Comparison of ENCODE assay signal across 14 cellular contexts in genomic region chr7:67738-68395, GRCh38.
DNase-seq lines count a peak whose midpoint lies in the region; ATAC-seq, FAIRE-seq and TF ChIP-seq lines count a peak whose summit lies in the region.
"Had no signal": no experiment of that assay in that cellular context is flagged by ENCODE, and none has a peak within 500 bp of the region (broad histone marks: within the 10 kb centered on the region; RNA-seq: fewer than 3 reads in every experiment).

No MANE protein-coding gene starts in this region.

- H3K56ac ChIP-seq in H1 (replicated peaks; ENCODE audit: insufficient read length, low read depth, low read length): no peak overlapping the region
- H3K56ac ChIP-seq in mesendoderm (ENCODE audit: low read length): no peak overlapping the region

- H3K79me1 ChIP-seq in H1 (ENCODE audit: low read depth, low read length) (no peaks in the 10 kb centered on the region), mesendoderm (ENCODE audit: low read length) (no peaks in the 10 kb centered on the region)

- peaks cover 32% of the 10 kb centered on the region for H3K27me3 Mint-ChIP-seq in Calu3 (ENCODE audit: unreplicated experiment)
- H3K27me3 Mint-ChIP-seq: activated B cell treated with CpG ODN at 0.5 μM for 24 hours; stimulated activated naive CD8-positive, alpha-beta T cell treated with anti-CD3 and anti-CD28 coated beads, Interleukin-15, Interleukin-2, amounts not matched to agents 100 ng/mL and 50 ng/mL, for 24 hours had no signal

- POLR2A ChIA-PET in H1 (lab: Charles Lee; ENCODE audit: partially characterized antibody): interaction anchor here (1.2 to 1.7 kb wide), 2 partner anchors 9 to 21 kb away, joined by 3 to 6 read pairs; no protein-coding TSS in a partner anchor

- H2BK20ac ChIP-seq in H1 (ENCODE audit: low read length): no peak overlapping the region

- no peak overlapping the region for H4K91ac ChIP-seq in H1 (replicated peaks; ENCODE audit: insufficient read length, low read length)

- no peaks in the 10 kb centered on the region for H3K27me3 ChIP-seq in H1 (replicated peaks in 1 of 4; ENCODE audit: control insufficient read depth in 3 of 4, extremely low read depth in 1 of 4, insufficient read depth in 3 of 4, low read length in 3 of 4)
- no peaks in the 10 kb centered on the region for H3K27me3 ChIP-seq in mesendoderm (ENCODE audit: insufficient read depth, low read length, poor library complexity)
- H3K27me3 ChIP-seq: dorsolateral prefrontal cortex had no signal

- FAIRE-seq in H1 (lab: Jason Lieb, UNC): no peak

- no peak overlapping the region for H3K9ac ChIP-seq in H1 (replicated peaks in 1 of 4; ENCODE audit: extremely low read depth in 1 of 4, low read depth in 3 of 4, low read length in 3 of 4)
- no peak overlapping the region for H3K9ac ChIP-seq in mesendoderm (ENCODE audit: low read length)

- H3K79me2 ChIP-seq in H1 (ENCODE audit: control insufficient read depth in 1 of 2, insufficient read depth in 2 of 2, low read length in 2 of 2): no peaks in the 10 kb centered on the region
- no peaks in the 10 kb centered on the region for H3K79me2 ChIP-seq in mesendoderm (ENCODE audit: control insufficient read depth, insufficient read depth, low read length)

- H2BK120ac ChIP-seq in H1 (replicated peaks; ENCODE audit: low read depth, low read length): no peak overlapping the region
- H2BK120ac ChIP-seq in mesendoderm (ENCODE audit: low read depth, low read length): no peak overlapping the region

- TF ChIP-seq RAD21 in H1 (IDR thresholded peaks at IDR 0.05 in 1 of 2, conservative IDR thresholded peaks at IDR 0.05 in 1 of 2; ENCODE audit: low read depth in 2 of 2, low read length in 2 of 2): peak; percentile 41 to 50

- no peak overlapping the region for H2AFZ ChIP-seq in H1 (ENCODE audit: low read length)

- no peak overlapping the region for H3K4me3 Mint-ChIP-seq in Calu3 (ENCODE audit: low read depth, unreplicated experiment)
- H3K4me3 Mint-ChIP-seq: activated B cell treated with CpG ODN at 0.5 μM for 24 hours; stimulated activated naive CD8-positive, alpha-beta T cell treated with anti-CD3 and anti-CD28 coated beads, Interleukin-15, Interleukin-2, amounts not matched to agents 100 ng/mL and 50 ng/mL, for 24 hours had no signal

- H2AK5ac ChIP-seq in H1 (ENCODE audit: low read depth, low read length) (no peak overlapping the region), mesendoderm (ENCODE audit: low read length) (no peak overlapping the region)

- H3K9me3 ChIP-seq in H1 (ENCODE audit: insufficient read depth in 2 of 2, low read depth in 1 of 2, low read length in 1 of 2): no peaks in the 10 kb centered on the region; a peak in 1 of 4 replicates

- H3K36me3 Mint-ChIP-seq in Calu3 (ENCODE audit: insufficient read depth, unreplicated experiment): no peaks in the 10 kb centered on the region

- no peaks in the 10 kb centered on the region for H4K20me1 ChIP-seq in H1 (replicated peaks in 1 of 2; ENCODE audit: control insufficient read depth in 1 of 2, insufficient read depth in 2 of 2, low read length in 2 of 2)

- CTCF ChIA-PET in Calu3 (lab: Charles Lee) (no interaction called here), H1 (lab: Charles Lee; ENCODE audit: partially characterized antibody) (interaction anchor here (0.9 to 3.2 kb wide), 14 partner anchors 8 to 140 kb away, joined by 3 to 17 read pairs (median 4); no protein-coding TSS in a partner anchor)

- H3K4me1 Mint-ChIP-seq in Calu3 (ENCODE audit: low read depth, unreplicated experiment): no peaks in the 10 kb centered on the region

- peak; percentile 16 for TF ChIP-seq CTCF in Calu3 (IDR thresholded peaks at IDR 0.05; ENCODE audit: unreplicated experiment)
- TF ChIP-seq CTCF in H1 (IDR thresholded peaks at IDR 0.05; ENCODE audit: control extremely low read depth in 1 of 3, insufficient read depth in 1 of 3, low read depth in 1 of 3, low read length in 3 of 3): peak in 2 of 3 experiments; percentile 39 to 40; a peak in 3 of 4 replicates

- H3K4me3 ChIP-seq in H1 (ENCODE audit: extremely low read depth in 1 of 4, insufficient read depth in 2 of 4, low read depth in 3 of 4, low read length in 4 of 4) (no peak overlapping the region), mesendoderm (ENCODE audit: low read length) (no peak overlapping the region)
- H3K4me3 ChIP-seq: dorsolateral prefrontal cortex had no signal

- H2BK15ac ChIP-seq in H1 (ENCODE audit: low read length) (no peak overlapping the region), mesendoderm (replicated peaks; ENCODE audit: low read depth) (no peak overlapping the region)

- no TSS peak for BruUV-seq in Calu3 (replicated peaks; lab: Mats Ljungman, UMichigan)

- no peak for TF ChIP-seq EP300 in H1 (IDR thresholded peaks at IDR 0.05; ENCODE audit: borderline replicate concordance in 1 of 2, low read depth in 2 of 2, low read length in 2 of 2)

- H3K4ac ChIP-seq in H1 (replicated peaks; ENCODE audit: insufficient read length, low read depth, low read length) (no peak overlapping the region), mesendoderm (ENCODE audit: low read depth, low read length) (no peak overlapping the region)

- H3K18ac ChIP-seq in H1 (ENCODE audit: extremely low read depth, low read length): no peak overlapping the region
- H3K18ac ChIP-seq in mesendoderm (ENCODE audit: low read length): no peak overlapping the region

- H3K27ac ChIP-seq in H1 (ENCODE audit: low read depth, low read length) (no peak overlapping the region), mesendoderm (ENCODE audit: low read depth, low read length) (no peak overlapping the region)
- H3K27ac ChIP-seq: dorsolateral prefrontal cortex had no signal

- H3K4me1 ChIP-seq in H1 (replicated peaks in 1 of 4; ENCODE audit: control insufficient read depth in 3 of 4, insufficient read depth in 4 of 4, low read length in 3 of 4) (peaks cover 0 to 7% (median 0%) of the 10 kb centered on the region in 4 experiments; a peak in 1 of 7 replicates), mesendoderm (ENCODE audit: control insufficient read depth, low read depth, low read length) (no peaks in the 10 kb centered on the region)

- H3K27ac Mint-ChIP-seq in Calu3 (ENCODE audit: unreplicated experiment): no peak overlapping the region
- H3K27ac Mint-ChIP-seq: activated B cell treated with CpG ODN at 0.5 μM for 24 hours; stimulated activated naive CD8-positive, alpha-beta T cell treated with anti-CD3 and anti-CD28 coated beads, Interleukin-15, Interleukin-2, amounts not matched to agents 100 ng/mL and 50 ng/mL, for 24 hours had no signal

- no peak overlapping the region for H4K8ac ChIP-seq in H1 (ENCODE audit: extremely low read depth, insufficient read depth, low read length)
- no peak overlapping the region for H4K8ac ChIP-seq in mesendoderm (ENCODE audit: low read depth, low read length)

- 92% methylated on average over 11 of the region's 11 CpGs; no CpG with 5 or more reads in 1 of the 2 experiments for WGBS in H1 (ENCODE audit: extremely low coverage in 1 of 2, insufficient coverage in 1 of 2, insufficient read length in 1 of 2, insufficient replicate concordance in 2 of 2, low coverage in 1 of 2, low lambda C conversion rate in 2 of 2, missing lambda C conversion rate in 1 of 2), 2 experiments
- no CpG with 5 or more reads among the region's 11 CpGs for WGBS in mesendoderm (ENCODE audit: extremely low coverage, insufficient coverage, low lambda C conversion rate)

- H2BK12ac ChIP-seq in H1 (ENCODE audit: low read depth, low read length): no peak overlapping the region

- H3K36me3 ChIP-seq in H1 (ENCODE audit: control insufficient read depth in 2 of 4, insufficient read depth in 4 of 4, low read length in 3 of 4) (no peaks in the 10 kb centered on the region), mesendoderm (ENCODE audit: control insufficient read depth, insufficient read depth, low read length) (no peaks in the 10 kb centered on the region)

- DNase-seq in Calu3 (no peak), HK-2 (ENCODE audit: unreplicated experiment) (peak; percentile 26), H1 (ENCODE audit: low read depth in 1 of 2, low spot score in 2 of 2) (no peak), mesendoderm (peak; percentile 42), middle frontal gyrus (ENCODE audit: extremely low spot score, low spot score) (no peak), T-helper 9 cell (no peak), NCI-H1105 treated with DMSO at 0.1 percent for 48 hours (lab: John Stamatoyannopoulos, UW) (no peak)
- DNase-seq: activated B cell treated with CpG ODN at 0.5 μM for 24 hours, amygdala, DMS153, retina had no signal

- TF ChIP-seq POLR2A in H1 (IDR thresholded peaks at IDR 0.05; ENCODE audit: control extremely low read depth in 1 of 2, low read depth in 2 of 2, low read length in 2 of 2): no peak

- H3K23me2 ChIP-seq in H1 (ENCODE audit: low read depth, low read length): no peaks in the 10 kb centered on the region

- ATAC-seq in GM19467 (IDR thresholded peaks at IDR 0.05; ENCODE audit: unreplicated experiment): no peak

- H4K5ac ChIP-seq in H1 (ENCODE audit: insufficient read length, low read depth, low read length) (no peak overlapping the region), mesendoderm (ENCODE audit: low read length) (no peak overlapping the region)

- no peaks in the 10 kb centered on the region for H3K9me3 Mint-ChIP-seq in Calu3 (ENCODE audit: low read depth, unreplicated experiment)
- H3K9me3 Mint-ChIP-seq: activated B cell treated with CpG ODN at 0.5 μM for 24 hours; stimulated activated naive CD8-positive, alpha-beta T cell treated with anti-CD3 and anti-CD28 coated beads, Interleukin-15, Interleukin-2, amounts not matched to agents 100 ng/mL and 50 ng/mL, for 24 hours had no signal

- no peak overlapping the region; the same call in 1 of the 2 replicates for H2BK5ac ChIP-seq in H1 (ENCODE audit: low read depth, low read length)
- no peak overlapping the region for H2BK5ac ChIP-seq in mesendoderm (ENCODE audit: low read length)

- intact Hi-C loops in Calu3 (cut with micrococcal nuclease; ENCODE audit: unreplicated experiment): no loop called here

- H3K14ac ChIP-seq in H1 (ENCODE audit: insufficient read length): no peak overlapping the region

- no peak overlapping the region for H3K23ac ChIP-seq in H1 (ENCODE audit: insufficient read length)
- no peak overlapping the region for H3K23ac ChIP-seq in mesendoderm (ENCODE audit: low read length)

- no peak overlapping the region for H3K4me2 ChIP-seq in H1 (ENCODE audit: insufficient read depth in 1 of 2, low read depth in 2 of 2, low read length in 2 of 2)
- H3K4me2 ChIP-seq in mesendoderm (ENCODE audit: low read length): no peak overlapping the region

TF ChIP-seq in H1, 55 proteins besides CTCF, POLR2A, EP300 and RAD21:
- no peak for TF ChIP-seq EZH2 (IDR thresholded peaks at IDR 0.05; ENCODE audit: low read depth, low read length, severe bottlenecking)
- TF ChIP-seq SAP30 (IDR thresholded peaks at IDR 0.05; ENCODE audit: insufficient read depth, insufficient replicate concordance, low read length): no peak
- no peak for TF ChIP-seq TEAD4 (IDR thresholded peaks at IDR 0.05; ENCODE audit: low read depth, low read length)
- TF ChIP-seq PHF8 (conservative IDR thresholded peaks at IDR 0.05; ENCODE audit: low read depth, low read length): no peak
- no peak for TF ChIP-seq TCF12 (IDR thresholded peaks at IDR 0.05; ENCODE audit: low read depth, low read length)

Comparison
In these comparisons a context has a peak if more than half of its experiments do, and no peak if none do; other contexts are left out.
1. DNase-seq: peak in HK-2 (single experiment) and mesendoderm (single experiment); none in Calu3 (single experiment), H1 (0 of 2), middle frontal gyrus (single experiment), T-helper 9 cell (single experiment) and NCI-H1105 treated with DMSO at 0.1 percent for 48 hours (single experiment).